ENCODE assay signal across 20 cellular contexts in genomic region chr5:35120745-35121144, GRCh38.
"Had no signal": no experiment of that assay in that cellular context is flagged by ENCODE, and none has a peak within 500 bp of the region (broad histone marks: within the 10 kb centered on the region; RNA-seq: fewer than 3 reads in every experiment).

No MANE protein-coding gene starts in this region.

- H3K4me3 ChIP-seq: esophagus muscularis mucosa, heart left ventricle, right atrium auricular region, sigmoid colon, skin epidermis, testis, tibial nerve, upper lobe of right lung, vagina had no signal

- H3K9me3 ChIP-seq: esophagus muscularis mucosa, heart left ventricle, right atrium auricular region, sigmoid colon, testis, tibial nerve, upper lobe of right lung, vagina had no signal

- H3K36me3 ChIP-seq: esophagus muscularis mucosa, heart left ventricle, right atrium auricular region, sigmoid colon, tibial nerve, upper lobe of right lung, vagina had no signal

- H3K27me3 ChIP-seq: esophagus muscularis mucosa, heart left ventricle, right atrium auricular region, sigmoid colon, testis, tibial nerve, upper lobe of right lung, vagina had no signal

- H3K4me1 ChIP-seq: esophagus muscularis mucosa, heart left ventricle, right atrium auricular region, sigmoid colon, testis, upper lobe of right lung had no signal

- DNase-seq: effector memory CD4-positive, alpha-beta T cell; foreskin melanocyte; heart left ventricle; hippocampal formation; kidney glomerular epithelial cell; mammary epithelial cell; naive thymus-derived CD4-positive, alpha-beta T cell; nephron progenitor cell; sigmoid colon; stimulated activated CD4-positive, alpha-beta T cell treated with anti-CD3 and anti-CD28 coated beads, Interleukin-2, amount 100 ng/mL, for 24 hours; stimulated activated CD4-positive, alpha-beta T cell treated with anti-CD3 and anti-CD28 coated beads, Interleukin-4, amount 100 ng/mL, for 4 hours; stimulated activated naive B cell treated with anti-CD40 and anti-IgM and Interleukin-4, amounts not matched to agents 10 μg/mL and 1 μg/mL and 100 μg/mL, for 72 hours; stimulated activated naive CD8-positive, alpha-beta T cell treated with anti-CD3 and anti-CD28 coated beads, Interleukin-15, amount 100 ng/mL, for 72 hours; testis; upper lobe of right lung had no signal

- ATAC-seq: heart left ventricle; naive thymus-derived CD4-positive, alpha-beta T cell; stimulated activated naive B cell treated with anti-CD40 and anti-IgM and Interleukin-4, amounts not matched to agents 10 μg/mL and 1 μg/mL and 100 μg/mL, for 72 hours; stimulated activated naive CD8-positive, alpha-beta T cell treated with anti-CD3 and anti-CD28 coated beads, Interleukin-15, amount 100 ng/mL, for 72 hours had no signal
